21 cellular contexts compared by ENCODE assay signal in the genomic region with DNA sequence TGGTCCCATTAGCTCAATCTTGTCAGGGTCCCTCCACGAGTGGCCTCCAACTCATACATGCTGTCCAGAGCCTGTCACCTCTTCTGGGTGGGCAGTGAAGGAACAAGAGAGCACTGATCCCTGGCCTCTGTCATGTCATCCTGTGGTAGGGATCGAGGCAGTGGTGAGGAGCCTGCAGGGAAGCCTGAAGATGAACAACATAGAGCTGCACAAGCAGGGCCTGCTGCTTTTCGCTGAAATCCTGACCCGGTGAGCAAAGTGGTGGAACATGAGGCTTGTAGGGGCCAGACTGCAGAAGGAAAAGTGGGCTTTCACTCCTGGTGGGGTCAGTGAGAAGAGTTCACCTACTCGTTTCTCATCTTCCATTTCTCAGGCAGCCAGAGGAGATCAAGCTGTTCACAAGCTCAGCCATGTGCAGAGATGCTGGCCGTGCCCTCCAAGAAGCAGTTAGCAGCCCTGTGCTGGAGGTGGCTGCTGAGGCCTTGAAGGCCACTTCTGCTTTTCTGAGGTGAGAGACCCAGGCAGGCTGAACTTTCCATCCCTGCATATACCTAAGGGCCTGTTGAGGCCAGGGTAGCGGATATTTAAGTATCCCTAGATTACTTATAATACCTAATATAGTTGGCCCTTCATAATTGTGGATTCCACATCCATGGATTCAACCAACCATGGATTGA. TPM values are rescaled to one million over a fixed set of nuclear protein-coding genes. Genes with fewer than 3 reads are reported as not detected.
DNase-seq lines count a peak whose midpoint lies in the region; ATAC-seq, FAIRE-seq and TF ChIP-seq lines count a peak whose summit lies in the region.
"Had no signal": no experiment of that assay in that cellular context is flagged by ENCODE, and none has a peak within 500 bp of the region (broad histone marks: within the 10 kb centered on the region; RNA-seq: fewer than 3 reads in every experiment).

No MANE protein-coding gene starts in this region.

- FAIRE-seq in GM12891 (lab: Jason Lieb, UNC): peak; percentile 66
- FAIRE-seq: A204.1, H54 had no signal

- H3K9me3 ChIP-seq in OCI-LY7 (ENCODE audit: low read length): no peaks in the 10 kb centered on the region
- H3K9me3 ChIP-seq in effector memory CD4-positive, alpha-beta T cell (ENCODE audit: control insufficient read depth, low read length): no peaks in the 10 kb centered on the region
- H3K9me3 ChIP-seq: SK-N-SH had no signal

- peaks cover 3% of the 10 kb centered on the region for H3K4me1 ChIP-seq in OCI-LY7 (ENCODE audit: insufficient read depth, low read length, poor library complexity, severe bottlenecking)
- H3K4me1 ChIP-seq in effector memory CD4-positive, alpha-beta T cell (ENCODE audit: control insufficient read depth, insufficient read depth, low read length, poor library complexity, severe bottlenecking): no peaks in the 10 kb centered on the region

- no peaks in the 10 kb centered on the region for H3K27me3 ChIP-seq in effector memory CD4-positive, alpha-beta T cell (replicated peaks; ENCODE audit: control insufficient read depth, insufficient read depth, low read length, poor library complexity, severe bottlenecking)

- peak; percentile 95 for ATAC-seq in memory B cell (ENCODE audit: low read depth)
- ATAC-seq in GM19467 (IDR thresholded peaks at IDR 0.05; ENCODE audit: unreplicated experiment): no peak
- ATAC-seq: Panc1, Right ventricle myocardium inferior had no signal

- POLR2A ChIA-PET in OCI-LY7 (lab: Charles Lee): interaction anchor here (0.5 to 1.1 kb wide), 3 partner anchors 23 to 1031 kb away, joined by 3 to 6 read pairs (median 3); no protein-coding TSS in a partner anchor

- intact Hi-C loops in OCI-LY7 (cut with micrococcal nuclease; ENCODE audit: unreplicated experiment): no loop called here

- H3K4me3 ChIP-seq in OCI-LY7 (ENCODE audit: low read depth, low read length, poor library complexity, severe bottlenecking): no peak overlapping the region
- H3K4me3 ChIP-seq in effector memory CD4-positive, alpha-beta T cell (ENCODE audit: insufficient read depth, low read depth, low read length, poor library complexity, severe bottlenecking): no peak overlapping the region

- H3K79me2 ChIP-seq in OCI-LY7 (ENCODE audit: insufficient read depth, low read depth, low read length): no peaks in the 10 kb centered on the region

- H3K9me3 Mint-ChIP-seq in memory B cell: no peaks in the 10 kb centered on the region
- H3K9me3 Mint-ChIP-seq: CD4-positive, alpha-beta T cell had no signal

- TF ChIP-seq CTCF in OCI-LY7 (conservative IDR thresholded peaks at IDR 0.05; ENCODE audit: low read length): no peak

- H3K4me2 ChIP-seq in OCI-LY7 (ENCODE audit: low read length): no peak overlapping the region
- H3K4me2 ChIP-seq: SK-N-SH had no signal

- no peak for TF ChIP-seq POLR2A in GM12891 (IDR thresholded peaks at IDR 0.05; ENCODE audit: low read depth, low read length)

- H2AFZ ChIP-seq in OCI-LY7 (ENCODE audit: low read length): no peak overlapping the region

- H3K4me3 Mint-ChIP-seq in memory B cell: no peak overlapping the region
- H3K4me3 Mint-ChIP-seq: CD4-positive, alpha-beta T cell had no signal

- H3K27ac ChIP-seq in OCI-LY7 (ENCODE audit: low read depth, low read length, poor library complexity, severe bottlenecking): no peak overlapping the region
- H3K27ac ChIP-seq in effector memory CD4-positive, alpha-beta T cell (ENCODE audit: insufficient read depth, low read length, poor library complexity, severe bottlenecking): no peak overlapping the region

- no peaks in the 10 kb centered on the region for H4K20me1 ChIP-seq in OCI-LY7 (ENCODE audit: insufficient read depth, low read length)

- CTCF ChIA-PET in OCI-LY7 (lab: Charles Lee; ENCODE audit: unreplicated experiment): no interaction called here

- no peaks in the 10 kb centered on the region for H3K36me3 Mint-ChIP-seq in memory B cell

- H3K36me3 ChIP-seq in OCI-LY7 (ENCODE audit: insufficient read depth, low read length): no peaks in the 10 kb centered on the region
- no peaks in the 10 kb centered on the region for H3K36me3 ChIP-seq in effector memory CD4-positive, alpha-beta T cell (ENCODE audit: control insufficient read depth, insufficient read depth, low read length)

- no TSS peak for BruUV-seq in OCI-LY7 (replicated peaks; lab: Mats Ljungman, UMichigan)

- H3K9me2 ChIP-seq in OCI-LY7 (ENCODE audit: insufficient read depth, low read length): no peaks in the 10 kb centered on the region
- H3K9me2 ChIP-seq: SK-N-SH had no signal

- H3K27me3 Mint-ChIP-seq in memory B cell: no peaks in the 10 kb centered on the region
- H3K27me3 Mint-ChIP-seq: CD4-positive, alpha-beta T cell had no signal

- DNase-seq in AML-193 (lab: John Stamatoyannopoulos, UW): peak; percentile 2 to 8
- DNase-seq in GM12891 (ENCODE audit: insufficient read length, low spot score): peak; percentile 42
- peak; percentile 23 for DNase-seq in OCI-LY7 (ENCODE audit: low spot score)
- peak in 1 of 2 donors; percentile 16 for DNase-seq in memory B cell (ENCODE audit: low spot score in 2 of 2)
- DNase-seq in effector memory CD4-positive, alpha-beta T cell: no peak
- DNase-seq in activated gamma-delta T cell (lab: John Stamatoyannopoulos, UW): no peak
- no peak for DNase-seq in cerebellum (ENCODE audit: low spot score)
- DNase-seq: Calu3; CD4-positive, alpha-beta T cell; IMR-90; NCI-H1105; NCI-H187; NCI-H446 had no signal

- peaks cover 4% of the 10 kb centered on the region for H3K4me1 Mint-ChIP-seq in memory B cell

- H3K27ac Mint-ChIP-seq in memory B cell: no peak overlapping the region
- H3K27ac Mint-ChIP-seq: CD4-positive, alpha-beta T cell had no signal

TF ChIP-seq in GM12891, 5 proteins besides CTCF, POLR2A, EP300 and RAD21:
- no peak for TF ChIP-seq POU2F2 (IDR thresholded peaks at IDR 0.05; ENCODE audit: low read depth, low read length)
- TF ChIP-seq PAX5 (IDR thresholded peaks at IDR 0.05; ENCODE audit: insufficient read depth, low read length, severe bottlenecking): no peak
- TF ChIP-seq POLR2AphosphoS5 (IDR thresholded peaks at IDR 0.05; ENCODE audit: low read depth, low read length): no peak
- TF ChIP-seq TAF1 (IDR thresholded peaks at IDR 0.05; ENCODE audit: low read depth, low read length): no peak
- TF ChIP-seq SPI1 (IDR thresholded peaks at IDR 0.05; ENCODE audit: low read depth, low read length): peak; percentile 93

RNA-seq across cellular contexts. Expression of a gene that starts 32.9 kb away (rescaled TPM):
- 26.0 TPM for polyA plus RNA-seq in GM12891 (2012; ENCODE audit: low read depth, missing spikeins)
- total RNA-seq in OCI-LY7 (2014; rRNA removed; shearing (Covaris generic)): 2.3 and 2.5 TPM in 2 replicates
- 11.5 and 14.6 TPM in 2 replicates for total RNA-seq in OCI-LY7 (2022)
- total RNA-seq in cerebellum: 0.73 TPM
- total RNA-seq: G401, HT-29 had no signal
- polyA plus RNA-seq: SK-N-SH had no signal

RNA-seq across cellular contexts. Expression of a gene that starts 43.6 kb away (rescaled TPM):
- polyA plus RNA-seq in GM12891 (2012; ENCODE audit: low read depth, missing spikeins): 156 TPM
- 155 and 199 TPM in 2 replicates for total RNA-seq in OCI-LY7 (2014; rRNA removed; shearing (Covaris generic))
- 246 and 253 TPM in 2 replicates for total RNA-seq in OCI-LY7 (2022)
- 55.3 TPM for total RNA-seq in cerebellum

Comparison
In these comparisons a context has a peak if more than half of its experiments do, and no peak if none do; other contexts are left out.
1. DNase-seq: peak in AML-193 (2 of 2), GM12891 (single experiment) and OCI-LY7 (single experiment); none in effector memory CD4-positive, alpha-beta T cell (0 of 3), activated gamma-delta T cell (single experiment) and cerebellum (single experiment).